In genomic region chr4:38683265-38683664, GRCh38 we compare ENCODE assay signal across 1 cellular context.
TF ChIP-seq lines count a peak whose summit lies in the region.

No MANE protein-coding gene starts in this region.

TF ChIP-seq in HepG2, 621 proteins besides CTCF, POLR2A, EP300 and RAD21:
- TF ChIP-seq FOXA1 (IDR thresholded peaks at IDR 0.05) (no peak), FOXA1 (CRISPR knock-in tag; IDR thresholded peaks at IDR 0.05) (no peak), ZBED4 (CRISPR knock-in tag; IDR thresholded peaks at IDR 0.05; ENCODE audit: borderline replicate concordance) (no peak), LRRFIP1 (CRISPR knock-in tag; conservative IDR thresholded peaks at IDR 0.05) (no peak), ZNF674 (CRISPR knock-in tag; IDR thresholded peaks at IDR 0.05; ENCODE audit: low read depth) (no peak), SP5 (CRISPR knock-in tag; IDR thresholded peaks at IDR 0.05; ENCODE audit: borderline replicate concordance, low read depth) (no peak), FIP1L1 (IDR thresholded peaks at IDR 0.05; ENCODE audit: borderline replicate concordance, insufficient read depth, low read depth, low read length) (no peak), DZIP1 (CRISPR knock-in tag; IDR thresholded peaks at IDR 0.05) (no peak), ZNF614 (CRISPR knock-in tag; IDR thresholded peaks at IDR 0.05; ENCODE audit: borderline replicate concordance) (no peak), ZNF337 (CRISPR knock-in tag; IDR thresholded peaks at IDR 0.05; ENCODE audit: borderline replicate concordance, low read depth) (no peak), E2F1 (CRISPR knock-in tag; IDR thresholded peaks at IDR 0.05) (no peak), KIAA2018 (CRISPR knock-in tag; IDR thresholded peaks at IDR 0.05; ENCODE audit: borderline replicate concordance) (no peak), NFKB2 (CRISPR knock-in tag; IDR thresholded peaks at IDR 0.05; ENCODE audit: borderline replicate concordance) (no peak), TEF (CRISPR knock-in tag; IDR thresholded peaks at IDR 0.05) (no peak), ZNF124 (CRISPR knock-in tag; IDR thresholded peaks at IDR 0.05) (no peak), U2AF1 (optimal IDR thresholded peaks at IDR 0.05; ENCODE audit: low read depth, low read length) (no peak)
